ENCODE assay signal across 10 cellular contexts in genomic region chr9:120390637-120391190, GRCh38.
A peak's percentile ranks its signal among the peaks of the same experiment; 100 is the strongest.
DNase-seq lines count a peak whose midpoint lies in the region; TF ChIP-seq lines count a peak whose summit lies in the region.
"Had no signal": no experiment of that assay in that cellular context is flagged by ENCODE, and none has a peak within 500 bp of the region (broad histone marks: within the 10 kb centered on the region; RNA-seq: fewer than 3 reads in every experiment).

No MANE protein-coding gene starts in this region.

- H3K4me2 ChIP-seq in hepatocyte = no peak overlapping the region
- H3K4me2 ChIP-seq: A549 had no signal

- no peak for TF ChIP-seq CTCF in hepatocyte (IDR thresholded peaks at IDR 0.05; ENCODE audit: poor library complexity)
- TF ChIP-seq CTCF in type B pancreatic cell (conservative IDR thresholded peaks at IDR 0.05) = no peak

- DNase-seq in HuH-7.5 (ENCODE audit: low spot score) (peak; percentile 55), hepatocyte (ENCODE audit: low spot score) (no peak), myocyte (ENCODE audit: low read depth) (peak; percentile 23), type B pancreatic cell (ENCODE audit: extremely low spot score, unreplicated experiment) (no peak), DMS79 treated with DMSO at 0.1 percent for 48 hours (lab: John Stamatoyannopoulos, UW) (no peak), putamen (ENCODE audit: low spot score) (no peak)
- no peak for DNase-seq in CD8-positive, alpha-beta memory T cell
- DNase-seq: GM23248, H9 had no signal

- H3K4me1 Mint-ChIP-seq in type B pancreatic cell (ENCODE audit: unreplicated experiment) = peaks cover 20% of the 10 kb centered on the region
- peaks cover 14 to 17% (median 15%) of the 10 kb centered on the region in 3 donors for H3K4me1 Mint-ChIP-seq in CD8-positive, alpha-beta memory T cell
- H3K4me1 Mint-ChIP-seq: H9 had no signal

- H3K9me3 Mint-ChIP-seq in type B pancreatic cell = no peaks in the 10 kb centered on the region
- no peaks in the 10 kb centered on the region for H3K9me3 Mint-ChIP-seq in CD8-positive, alpha-beta memory T cell
- H3K9me3 Mint-ChIP-seq: H9 had no signal

- peak overlapping the region; percentile 39 for H3K27ac Mint-ChIP-seq in type B pancreatic cell
- peak overlapping the region in 2 of 8 donors; percentile 29 to 89 for H3K27ac Mint-ChIP-seq in CD8-positive, alpha-beta memory T cell
- H3K27ac Mint-ChIP-seq: H9 had no signal

- POLR2A ChIA-PET in CD8-positive, alpha-beta memory T cell (lab: Charles Lee) = no interaction called here

- no peaks in the 10 kb centered on the region for H3K27me3 ChIP-seq in hepatocyte
- H3K27me3 ChIP-seq in CD8-positive, alpha-beta memory T cell (ENCODE audit: insufficient read depth, low read length, poor library complexity, severe bottlenecking) = no peaks in the 10 kb centered on the region

- no peak overlapping the region for H3K4me3 Mint-ChIP-seq in type B pancreatic cell
- no peak overlapping the region for H3K4me3 Mint-ChIP-seq in CD8-positive, alpha-beta memory T cell
- H3K4me3 Mint-ChIP-seq: H9 had no signal

- H4K20me1 ChIP-seq in hepatocyte (ENCODE audit: insufficient read depth, poor library complexity, severe bottlenecking) = no peaks in the 10 kb centered on the region

- no peak overlapping the region for H2AFZ ChIP-seq in hepatocyte
- H2AFZ ChIP-seq: GM23248 had no signal

- no peaks in the 10 kb centered on the region for H3K27me3 Mint-ChIP-seq in type B pancreatic cell
- no peaks in the 10 kb centered on the region for H3K27me3 Mint-ChIP-seq in CD8-positive, alpha-beta memory T cell

- WGBS in hepatocyte (ENCODE audit: low lambda C conversion rate, missing lambda C conversion rate) = 80% methylated on average over 12 of the region's 12 CpGs

- H3K79me2 ChIP-seq in hepatocyte = no peaks in the 10 kb centered on the region

- CTCF ChIA-PET in CD8-positive, alpha-beta memory T cell (lab: Charles Lee) = no interaction called here

- no peaks in the 10 kb centered on the region for H3K9me2 ChIP-seq in hepatocyte (replicated peaks; ENCODE audit: insufficient read depth)

- no peak overlapping the region for H3K4me3 ChIP-seq in hepatocyte
- H3K4me3 ChIP-seq in CD8-positive, alpha-beta memory T cell (ENCODE audit: low read length) = no peak overlapping the region
- H3K4me3 ChIP-seq: A549, GM23248 had no signal

- no peaks in the 10 kb centered on the region for H3K9me3 ChIP-seq in hepatocyte (ENCODE audit: low read depth)
- H3K9me3 ChIP-seq in CD8-positive, alpha-beta memory T cell (ENCODE audit: low read length) = no peaks in the 10 kb centered on the region
- H3K9me3 ChIP-seq: A549 had no signal

- H3K36me3 ChIP-seq in hepatocyte (replicated peaks; ENCODE audit: insufficient read depth, low read depth) = no peaks in the 10 kb centered on the region
- H3K36me3 ChIP-seq in CD8-positive, alpha-beta memory T cell (ENCODE audit: insufficient read depth, low read length) = peaks cover 45% of the 10 kb centered on the region

- peaks cover 17% of the 10 kb centered on the region for H3K4me1 ChIP-seq in hepatocyte (ENCODE audit: insufficient read depth)
- peaks cover 12% of the 10 kb centered on the region for H3K4me1 ChIP-seq in CD8-positive, alpha-beta memory T cell (ENCODE audit: insufficient read depth, low read length)

- H3K27ac ChIP-seq in hepatocyte = peak overlapping the region; percentile 19
- no peak overlapping the region for H3K27ac ChIP-seq in CD8-positive, alpha-beta memory T cell (ENCODE audit: low read depth, low read length)
- H3K27ac ChIP-seq: GM23248 had no signal

- peaks cover 19% of the 10 kb centered on the region for H3K36me3 Mint-ChIP-seq in type B pancreatic cell
- peaks cover 10 to 89% (median 26%) of the 10 kb centered on the region in 3 donors for H3K36me3 Mint-ChIP-seq in CD8-positive, alpha-beta memory T cell

Comparison
In these comparisons a context has a peak if more than half of its experiments do, and no peak if none do; other contexts are left out.
1. DNase-seq: peak in HuH-7.5 (single experiment) and myocyte (single experiment); none in hepatocyte (single experiment), type B pancreatic cell (single experiment), DMS79 treated with DMSO at 0.1 percent for 48 hours (single experiment), CD8-positive, alpha-beta memory T cell (0 of 5) and putamen (single experiment).